ENCODE assay signal across 9 cellular contexts in genomic region chr1:32702599-32703478, GRCh38. TPM values are rescaled to one million over a fixed set of nuclear protein-coding genes. Genes with fewer than 3 reads are reported as not detected.
A peak's percentile ranks its signal among the peaks of the same experiment; 100 is the strongest.
DNase-seq lines count a peak whose midpoint lies in the region; ATAC-seq, FAIRE-seq and TF ChIP-seq lines count a peak whose summit lies in the region.
"Had no signal": no experiment of that assay in that cellular context is flagged by ENCODE, and none has a peak within 500 bp of the region (broad histone marks: within the 10 kb centered on the region; RNA-seq: fewer than 3 reads in every experiment).

Gene SYNC (minus strand): TSS chr1:32702770. CDS start chr1:32702660, 110 bp downstream.

- H3K27ac ChIP-seq in PC-3 (ENCODE audit: low read length) (peak within 1 kb of the TSS; percentile 46), colonic mucosa (peak within 1 kb of the TSS; percentile 69), kidney (ENCODE audit: low read depth in 2 of 2, low read length in 2 of 2) (no peak within 1 kb of the TSS)
- H3K27ac ChIP-seq: C4-2B had no signal

- ATAC-seq in PC-3 (peak; percentile 76), GM21526 (IDR thresholded peaks at IDR 0.05; ENCODE audit: low FRiP score, unreplicated experiment) (no peak), HG03139 (IDR thresholded peaks at IDR 0.05; ENCODE audit: unreplicated experiment) (no peak)
- peak; percentile 69 for ATAC-seq in stimulated activated effector memory CD8-positive, alpha-beta T cell treated with anti-CD3 and anti-CD28 coated beads, Interleukin-12 subunit alpha, Interleukin-12 subunit beta, amount 100 ng/mL, for 72 hours

- H3F3A ChIP-seq in PC-3 (ENCODE audit: low read length, unreplicated experiment) = no peaks in the 10 kb centered on the region

- no TSS peak for BruUV-seq in PC-3 (replicated peaks; lab: Mats Ljungman, UMichigan)

- no peaks in the 10 kb centered on the region for H3K79me2 ChIP-seq in PC-3 (ENCODE audit: low read length)

- H3K9me3 ChIP-seq in PC-3 (ENCODE audit: low read length) = no peaks in the 10 kb centered on the region
- H3K9me3 ChIP-seq in colonic mucosa = no peaks in the 10 kb centered on the region
- no peaks in the 10 kb centered on the region for H3K9me3 ChIP-seq in kidney (ENCODE audit: control insufficient read depth in 1 of 2, low read length in 2 of 2)

- no peaks in the 10 kb centered on the region for H3K9me3 Mint-ChIP-seq in stimulated activated effector memory CD8-positive, alpha-beta T cell treated with anti-CD3 and anti-CD28 coated beads, Interleukin-12 subunit alpha, Interleukin-12 subunit beta, amount 100 ng/mL, for 72 hours

- peak within 1 kb of the TSS; percentile 14 for H3K27ac Mint-ChIP-seq in stimulated activated effector memory CD8-positive, alpha-beta T cell treated with anti-CD3 and anti-CD28 coated beads, Interleukin-12 subunit alpha, Interleukin-12 subunit beta, amount 100 ng/mL, for 72 hours

- H3K4me3 ChIP-seq in PC-3 (ENCODE audit: low read length) (peak within 1 kb of the TSS; percentile 92), colonic mucosa (peak within 1 kb of the TSS; percentile 57), kidney (ENCODE audit: low read length in 2 of 2) (peak within 1 kb of the TSS; percentile 18 to 59)

- H3K4me1 Mint-ChIP-seq in stimulated activated effector memory CD8-positive, alpha-beta T cell treated with anti-CD3 and anti-CD28 coated beads, Interleukin-12 subunit alpha, Interleukin-12 subunit beta, amount 100 ng/mL, for 72 hours = peaks cover 9% of the 10 kb centered on the region

- no peaks in the 10 kb centered on the region for H3K9me2 ChIP-seq in PC-3 (replicated peaks; ENCODE audit: low read length)

- peaks cover 7% of the 10 kb centered on the region for H3K36me3 Mint-ChIP-seq in stimulated activated effector memory CD8-positive, alpha-beta T cell treated with anti-CD3 and anti-CD28 coated beads, Interleukin-12 subunit alpha, Interleukin-12 subunit beta, amount 100 ng/mL, for 72 hours

- H3K4me2 ChIP-seq in PC-3 (ENCODE audit: low read length) = peak within 1 kb of the TSS; percentile 100

- intact Hi-C loops in PC-3 (cut with micrococcal nuclease) = no loop called here
- intact Hi-C loops in colonic mucosa (cut with DNase I) = loop anchor here (10.0 kb wide), 1 partner anchor 162 kb away; no protein-coding TSS in a partner anchor
- intact Hi-C loops in kidney (cut with DNase I) = no loop called here

- H3K9ac ChIP-seq in PC-3 (ENCODE audit: low read length) = peak within 1 kb of the TSS; percentile 78
- H3K9ac ChIP-seq in colonic mucosa (ENCODE audit: low read depth in 2 of 2, low read length in 2 of 2) = peak within 1 kb of the TSS; percentile 48 to 87
- H3K9ac ChIP-seq in kidney (ENCODE audit: low read length in 2 of 2) = peak within 1 kb of the TSS; percentile 32 to 71

- no peak for TF ChIP-seq CTCF in PC-3 (conservative IDR thresholded peaks at IDR 0.05; ENCODE audit: low read depth, low read length)
- no peak for TF ChIP-seq CTCF in colonic mucosa (IDR thresholded peaks at IDR 0.05)
- TF ChIP-seq CTCF in kidney (IDR thresholded peaks at IDR 0.05; ENCODE audit: borderline replicate concordance, extremely low read depth, insufficient read depth) = no peak

- POLR2A ChIA-PET in PC-3 (lab: Charles Lee; ENCODE audit: unreplicated experiment) = no interaction called here

- no peak for FAIRE-seq in kidney (lab: Jason Lieb, UNC)

- peaks cover 18% of the 10 kb centered on the region for H3K4me1 ChIP-seq in PC-3 (ENCODE audit: insufficient read depth, low read length)
- peaks cover 9% of the 10 kb centered on the region for H3K4me1 ChIP-seq in colonic mucosa
- peaks cover 6 to 10% of the 10 kb centered on the region in 2 donors for H3K4me1 ChIP-seq in kidney (ENCODE audit: control insufficient read depth in 1 of 2, insufficient read depth in 1 of 2, low read depth in 1 of 2, low read length in 2 of 2)

- DNase-seq in NCI-H1105 (lab: John Stamatoyannopoulos, UW) (peak; percentile 2), NCI-H1105 treated with DMSO at 0.1 percent for 48 hours (lab: John Stamatoyannopoulos, UW) (no peak), PC-3 (peak; percentile 61), colonic mucosa (peak; percentile 92), kidney (peak; percentile 82)
- no peak for DNase-seq in stimulated activated effector memory CD8-positive, alpha-beta T cell treated with anti-CD3 and anti-CD28 coated beads, Interleukin-12 subunit alpha, Interleukin-12 subunit beta, amount 100 ng/mL, for 72 hours (ENCODE audit: low spot score in 2 of 2)

- CTCF ChIA-PET in PC-3 (lab: Charles Lee) = no interaction called here

- peak within 1 kb of the TSS; percentile 100 for H2AFZ ChIP-seq in PC-3 (ENCODE audit: low read length)

- H3K4me3 Mint-ChIP-seq in stimulated activated effector memory CD8-positive, alpha-beta T cell treated with anti-CD3 and anti-CD28 coated beads, Interleukin-12 subunit alpha, Interleukin-12 subunit beta, amount 100 ng/mL, for 72 hours = peak within 1 kb of the TSS; percentile 67

- no peaks in the 10 kb centered on the region for H3K36me3 ChIP-seq in PC-3 (ENCODE audit: low read depth, low read length)
- no peaks in the 10 kb centered on the region for H3K36me3 ChIP-seq in colonic mucosa
- no peaks in the 10 kb centered on the region for H3K36me3 ChIP-seq in kidney (ENCODE audit: control insufficient read depth in 1 of 2, insufficient read depth in 2 of 2, low read length in 2 of 2)

- no peaks in the 10 kb centered on the region for H4K20me1 ChIP-seq in PC-3 (ENCODE audit: low read length)

- no peaks in the 10 kb centered on the region for H3K27me3 ChIP-seq in PC-3 (ENCODE audit: low read length)
- no peaks in the 10 kb centered on the region for H3K27me3 ChIP-seq in colonic mucosa

RNA-seq across cellular contexts. Expression of gene SYNC, which starts in this region (rescaled TPM):
- total RNA-seq in PC-3 (2014; rRNA removed) (6.6 and 10.0 TPM in 2 replicates), colonic mucosa (10 to 100 TPM in 1 of 2 donors, 1 to 10 TPM in 1; 6.6 to 10.6 TPM), kidney (5.5 TPM)
- polyA plus RNA-seq in kidney (ENCODE audit: insufficient read depth, low read depth, low replicate concordance) = 1.4 TPM

Comparison
In these comparisons a context has a peak if more than half of its experiments do, and no peak if none do; other contexts are left out.
1. DNase-seq: peak in NCI-H1105 (single experiment), PC-3 (single experiment), colonic mucosa (single experiment) and kidney (single experiment); none in NCI-H1105 treated with DMSO at 0.1 percent for 48 hours (single experiment) and stimulated activated effector memory CD8-positive, alpha-beta T cell treated with anti-CD3 and anti-CD28 coated beads, Interleukin-12 subunit alpha, Interleukin-12 subunit beta, amount 100 ng/mL, for 72 hours (0 of 2).
2. ATAC-seq: peak in PC-3 (single experiment) and stimulated activated effector memory CD8-positive, alpha-beta T cell treated with anti-CD3 and anti-CD28 coated beads, Interleukin-12 subunit alpha, Interleukin-12 subunit beta, amount 100 ng/mL, for 72 hours (single experiment); none in GM21526 (single experiment) and HG03139 (single experiment).
3. H3K27ac ChIP-seq: peak in PC-3 (single experiment) and colonic mucosa (single experiment); none in kidney (0 of 2).
4. H3K4me3 ChIP-seq: peak in every context shown above with its lines; median percentile 92 in PC-3; 57 in colonic mucosa; 38 in kidney.
5. Peak in every context shown above with its lines, with median percentiles within 50 percentile points of each other: H3K9ac ChIP-seq.